In the genomic region with DNA sequence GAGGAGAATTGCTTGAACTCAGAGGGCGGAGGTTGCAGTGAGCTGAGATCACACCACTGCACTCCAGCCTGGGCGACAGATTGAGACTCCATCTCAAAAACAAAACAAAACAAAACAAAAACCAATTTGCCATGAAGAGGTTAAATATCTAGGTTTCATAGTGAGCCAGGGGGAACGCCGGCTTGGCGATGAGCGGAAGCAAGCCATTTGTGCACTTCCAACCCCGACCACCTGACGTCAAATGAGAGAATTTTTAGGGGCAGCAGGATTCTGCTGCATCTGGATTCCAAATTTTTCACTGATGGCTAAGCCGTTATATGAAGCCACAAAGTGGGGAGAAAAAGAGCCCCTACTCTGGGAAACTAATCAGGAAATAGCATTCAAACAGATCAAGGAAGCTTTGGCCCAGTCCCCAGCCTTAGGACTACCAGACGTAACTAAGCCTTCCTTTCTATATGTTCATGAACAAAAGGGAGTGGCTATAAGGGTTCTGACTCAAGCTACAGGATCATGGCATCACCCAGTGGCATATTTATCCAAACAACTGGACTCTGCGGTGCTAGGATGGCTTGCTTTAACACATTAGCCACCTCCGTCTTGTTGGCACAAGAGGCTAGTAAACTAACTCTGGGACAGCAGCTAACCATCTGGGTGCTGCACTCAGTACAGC, we compare ENCODE assay signal across 2 cellular contexts.
TF ChIP-seq lines count a peak whose summit lies in the region.

No MANE protein-coding gene starts in this region.

TF ChIP-seq in GM23338, 12 proteins besides CTCF, POLR2A, EP300 and RAD21 (continued from another document):
- TF ChIP-seq NANOG (IDR thresholded peaks at IDR 0.05; ENCODE audit: borderline replicate concordance) = no peak
- TF ChIP-seq ZNF331 (CRISPR knock-in tag; IDR thresholded peaks at IDR 0.05; ENCODE audit: low read depth) = no peak
- TF ChIP-seq EZH2phosphoT487 (IDR thresholded peaks at IDR 0.05; ENCODE audit: unreplicated experiment) = no peak
- TF ChIP-seq JUNB (IDR thresholded peaks at IDR 0.05; ENCODE audit: unreplicated experiment) = no peak

TF ChIP-seq in K562, 482 proteins besides CTCF, POLR2A, EP300 and RAD21 (continued from another document):
- TF ChIP-seq, protein P1, sequence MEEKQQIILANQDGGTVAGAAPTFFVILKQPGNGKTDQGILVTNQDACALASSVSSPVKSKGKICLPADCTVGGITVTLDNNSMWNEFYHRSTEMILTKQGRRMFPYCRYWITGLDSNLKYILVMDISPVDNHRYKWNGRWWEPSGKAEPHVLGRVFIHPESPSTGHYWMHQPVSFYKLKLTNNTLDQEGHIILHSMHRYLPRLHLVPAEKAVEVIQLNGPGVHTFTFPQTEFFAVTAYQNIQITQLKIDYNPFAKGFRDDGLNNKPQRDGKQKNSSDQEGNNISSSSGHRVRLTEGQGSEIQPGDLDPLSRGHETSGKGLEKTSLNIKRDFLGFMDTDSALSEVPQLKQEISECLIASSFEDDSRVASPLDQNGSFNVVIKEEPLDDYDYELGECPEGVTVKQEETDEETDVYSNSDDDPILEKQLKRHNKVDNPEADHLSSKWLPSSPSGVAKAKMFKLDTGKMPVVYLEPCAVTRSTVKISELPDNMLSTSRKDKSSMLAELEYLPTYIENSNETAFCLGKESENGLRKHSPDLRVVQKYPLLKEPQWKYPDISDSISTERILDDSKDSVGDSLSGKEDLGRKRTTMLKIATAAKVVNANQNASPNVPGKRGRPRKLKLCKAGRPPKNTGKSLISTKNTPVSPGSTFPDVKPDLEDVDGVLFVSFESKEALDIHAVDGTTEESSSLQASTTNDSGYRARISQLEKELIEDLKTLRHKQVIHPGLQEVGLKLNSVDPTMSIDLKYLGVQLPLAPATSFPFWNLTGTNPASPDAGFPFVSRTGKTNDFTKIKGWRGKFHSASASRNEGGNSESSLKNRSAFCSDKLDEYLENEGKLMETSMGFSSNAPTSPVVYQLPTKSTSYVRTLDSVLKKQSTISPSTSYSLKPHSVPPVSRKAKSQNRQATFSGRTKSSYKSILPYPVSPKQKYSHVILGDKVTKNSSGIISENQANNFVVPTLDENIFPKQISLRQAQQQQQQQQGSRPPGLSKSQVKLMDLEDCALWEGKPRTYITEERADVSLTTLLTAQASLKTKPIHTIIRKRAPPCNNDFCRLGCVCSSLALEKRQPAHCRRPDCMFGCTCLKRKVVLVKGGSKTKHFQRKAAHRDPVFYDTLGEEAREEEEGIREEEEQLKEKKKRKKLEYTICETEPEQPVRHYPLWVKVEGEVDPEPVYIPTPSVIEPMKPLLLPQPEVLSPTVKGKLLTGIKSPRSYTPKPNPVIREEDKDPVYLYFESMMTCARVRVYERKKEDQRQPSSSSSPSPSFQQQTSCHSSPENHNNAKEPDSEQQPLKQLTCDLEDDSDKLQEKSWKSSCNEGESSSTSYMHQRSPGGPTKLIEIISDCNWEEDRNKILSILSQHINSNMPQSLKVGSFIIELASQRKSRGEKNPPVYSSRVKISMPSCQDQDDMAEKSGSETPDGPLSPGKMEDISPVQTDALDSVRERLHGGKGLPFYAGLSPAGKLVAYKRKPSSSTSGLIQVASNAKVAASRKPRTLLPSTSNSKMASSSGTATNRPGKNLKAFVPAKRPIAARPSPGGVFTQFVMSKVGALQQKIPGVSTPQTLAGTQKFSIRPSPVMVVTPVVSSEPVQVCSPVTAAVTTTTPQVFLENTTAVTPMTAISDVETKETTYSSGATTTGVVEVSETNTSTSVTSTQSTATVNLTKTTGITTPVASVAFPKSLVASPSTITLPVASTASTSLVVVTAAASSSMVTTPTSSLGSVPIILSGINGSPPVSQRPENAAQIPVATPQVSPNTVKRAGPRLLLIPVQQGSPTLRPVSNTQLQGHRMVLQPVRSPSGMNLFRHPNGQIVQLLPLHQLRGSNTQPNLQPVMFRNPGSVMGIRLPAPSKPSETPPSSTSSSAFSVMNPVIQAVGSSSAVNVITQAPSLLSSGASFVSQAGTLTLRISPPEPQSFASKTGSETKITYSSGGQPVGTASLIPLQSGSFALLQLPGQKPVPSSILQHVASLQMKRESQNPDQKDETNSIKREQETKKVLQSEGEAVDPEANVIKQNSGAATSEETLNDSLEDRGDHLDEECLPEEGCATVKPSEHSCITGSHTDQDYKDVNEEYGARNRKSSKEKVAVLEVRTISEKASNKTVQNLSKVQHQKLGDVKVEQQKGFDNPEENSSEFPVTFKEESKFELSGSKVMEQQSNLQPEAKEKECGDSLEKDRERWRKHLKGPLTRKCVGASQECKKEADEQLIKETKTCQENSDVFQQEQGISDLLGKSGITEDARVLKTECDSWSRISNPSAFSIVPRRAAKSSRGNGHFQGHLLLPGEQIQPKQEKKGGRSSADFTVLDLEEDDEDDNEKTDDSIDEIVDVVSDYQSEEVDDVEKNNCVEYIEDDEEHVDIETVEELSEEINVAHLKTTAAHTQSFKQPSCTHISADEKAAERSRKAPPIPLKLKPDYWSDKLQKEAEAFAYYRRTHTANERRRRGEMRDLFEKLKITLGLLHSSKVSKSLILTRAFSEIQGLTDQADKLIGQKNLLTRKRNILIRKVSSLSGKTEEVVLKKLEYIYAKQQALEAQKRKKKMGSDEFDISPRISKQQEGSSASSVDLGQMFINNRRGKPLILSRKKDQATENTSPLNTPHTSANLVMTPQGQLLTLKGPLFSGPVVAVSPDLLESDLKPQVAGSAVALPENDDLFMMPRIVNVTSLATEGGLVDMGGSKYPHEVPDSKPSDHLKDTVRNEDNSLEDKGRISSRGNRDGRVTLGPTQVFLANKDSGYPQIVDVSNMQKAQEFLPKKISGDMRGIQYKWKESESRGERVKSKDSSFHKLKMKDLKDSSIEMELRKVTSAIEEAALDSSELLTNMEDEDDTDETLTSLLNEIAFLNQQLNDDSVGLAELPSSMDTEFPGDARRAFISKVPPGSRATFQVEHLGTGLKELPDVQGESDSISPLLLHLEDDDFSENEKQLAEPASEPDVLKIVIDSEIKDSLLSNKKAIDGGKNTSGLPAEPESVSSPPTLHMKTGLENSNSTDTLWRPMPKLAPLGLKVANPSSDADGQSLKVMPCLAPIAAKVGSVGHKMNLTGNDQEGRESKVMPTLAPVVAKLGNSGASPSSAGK (IDR thresholded peaks at IDR 0.05) = no peak
- TF ChIP-seq TEAD1 (CRISPR knock-in tag; IDR thresholded peaks at IDR 0.05) = no peak
- TF ChIP-seq TAF15 (IDR thresholded peaks at IDR 0.05; ENCODE audit: low read depth, low read length) = no peak
- no peak for TF ChIP-seq MECOM (CRISPR knock-in tag; IDR thresholded peaks at IDR 0.05)
- TF ChIP-seq HMG20A (CRISPR knock-in tag; conservative IDR thresholded peaks at IDR 0.05) = no peak
- TF ChIP-seq NEUROD1 (IDR thresholded peaks at IDR 0.05; ENCODE audit: borderline replicate concordance, low read depth, low read length, partially characterized antibody) = no peak
- TF ChIP-seq, protein P2, sequence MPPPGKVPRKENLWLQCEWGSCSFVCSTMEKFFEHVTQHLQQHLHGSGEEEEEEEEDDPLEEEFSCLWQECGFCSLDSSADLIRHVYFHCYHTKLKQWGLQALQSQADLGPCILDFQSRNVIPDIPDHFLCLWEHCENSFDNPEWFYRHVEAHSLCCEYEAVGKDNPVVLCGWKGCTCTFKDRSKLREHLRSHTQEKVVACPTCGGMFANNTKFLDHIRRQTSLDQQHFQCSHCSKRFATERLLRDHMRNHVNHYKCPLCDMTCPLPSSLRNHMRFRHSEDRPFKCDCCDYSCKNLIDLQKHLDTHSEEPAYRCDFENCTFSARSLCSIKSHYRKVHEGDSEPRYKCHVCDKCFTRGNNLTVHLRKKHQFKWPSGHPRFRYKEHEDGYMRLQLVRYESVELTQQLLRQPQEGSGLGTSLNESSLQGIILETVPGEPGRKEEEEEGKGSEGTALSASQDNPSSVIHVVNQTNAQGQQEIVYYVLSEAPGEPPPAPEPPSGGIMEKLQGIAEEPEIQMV (tag; conservative IDR thresholded peaks at IDR 0.05; ENCODE audit: low read depth) = no peak
- TF ChIP-seq BCL6 (CRISPR knock-in tag; IDR thresholded peaks at IDR 0.05) = no peak
TF ChIP-seq in K562: peak in this region for 0.
